ENCODE assay signal across 19 cellular contexts in the genomic region with DNA sequence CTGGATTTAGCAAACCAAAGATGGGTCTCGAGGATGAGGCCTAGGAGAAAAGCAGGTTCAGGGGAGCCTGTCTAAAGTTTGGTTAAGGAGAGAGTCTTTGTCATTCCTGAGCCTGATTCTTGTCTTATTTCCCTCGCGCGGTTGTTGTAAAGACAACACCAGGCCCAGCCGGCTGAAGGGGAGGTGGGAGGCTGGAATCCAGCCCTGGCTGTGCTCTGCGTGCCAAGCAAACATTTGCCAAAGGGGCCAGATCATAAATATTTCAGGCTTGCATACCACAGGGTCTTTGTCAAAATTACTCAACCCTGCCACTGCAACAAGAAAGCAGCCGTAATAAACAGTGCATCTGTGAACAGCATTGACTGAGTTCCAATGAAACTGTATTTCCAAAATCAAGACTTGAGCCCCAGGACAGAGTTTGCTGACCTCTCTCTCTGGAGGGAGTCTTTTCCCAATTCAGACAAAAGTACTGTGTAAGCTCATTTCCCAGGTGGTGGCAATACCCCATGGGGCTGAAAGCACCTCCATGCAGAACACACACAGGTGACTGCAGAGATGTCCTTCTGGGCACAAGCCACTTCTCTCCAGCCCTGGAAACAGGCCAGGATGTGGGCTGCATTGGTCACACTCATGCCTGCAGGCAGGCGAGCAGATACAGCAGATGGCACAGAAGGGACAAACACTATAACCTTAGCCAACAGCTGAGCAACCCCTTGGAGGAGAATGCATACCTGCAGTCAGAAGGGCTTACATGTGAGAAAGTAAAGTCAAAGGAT.
DNase-seq lines count a peak whose midpoint lies in the region; ATAC-seq and TF ChIP-seq lines count a peak whose summit lies in the region.
"Had no signal": no experiment of that assay in that cellular context is flagged by ENCODE, and none has a peak within 500 bp of the region (broad histone marks: within the 10 kb centered on the region; RNA-seq: fewer than 3 reads in every experiment).

No MANE protein-coding gene starts in this region.

- H3K14ac ChIP-seq in mesenchymal stem cell (ENCODE audit: low read length in 2 of 2), result peak overlapping the region in 1 of 2 experiments; percentile 56

- H3K36me3 ChIP-seq in SJSA1, result no peaks in the 10 kb centered on the region
- peaks cover 0 to 1% of the 10 kb centered on the region in 2 experiments for H3K36me3 ChIP-seq in mesenchymal stem cell (ENCODE audit: control insufficient read depth in 1 of 2, insufficient read depth in 2 of 2, low read depth in 1 of 2, low read length in 2 of 2)
- no peaks in the 10 kb centered on the region for H3K36me3 ChIP-seq in left lung
- H3K36me3 ChIP-seq: thoracic aorta had no signal

- H3K4me3 ChIP-seq in SJSA1, result no peak overlapping the region
- H3K4me3 ChIP-seq in mesenchymal stem cell (ENCODE audit: insufficient read depth in 1 of 2, low read depth in 1 of 2, low read length in 2 of 2), result no peak overlapping the region
- H3K4me3 ChIP-seq in left lung, result no peak overlapping the region
- H3K4me3 ChIP-seq: mucosa of descending colon, thoracic aorta had no signal

- H3K9me3 Mint-ChIP-seq in HFFc6, result peaks cover 24% of the 10 kb centered on the region

- DNase-seq in AG20443 (ENCODE audit: low spot score) (peak; percentile 63), H4 (ENCODE audit: low spot score) (peak; percentile 77), SJSA1 (ENCODE audit: low read depth in 1 of 2, low spot score in 2 of 2) (peak; percentile 73 to 78), mesenchymal stem cell (peak; percentile 78), left lung (no peak), GM10266 (ENCODE audit: extremely low spot score) (no peak), HFFc6 (no peak)
- DNase-seq: activated CD4-positive, alpha-beta T cell treated with anti-CD3 and anti-CD28 coated beads, Interleukin-2, amount 10 ng/mL, durations not matched to agents 24 days and 14 days; activated T-cell treated with anti-CD3 and anti-CD28 coated beads for 4 hours; DMS79 treated with DMSO at 0.1 percent for 48 hours; H7; mucosa of descending colon; NCI-H1694 treated with DMSO at 0.1 percent for 48 hours; nucleus accumbens; OCI-M1; stimulated activated CD4-positive, alpha-beta T cell treated with anti-CD3 and anti-CD28 coated beads, Interleukin-4, amount 100 ng/mL, for 4 hours had no signal

- H3K79me1 ChIP-seq in mesenchymal stem cell (replicated peaks; ENCODE audit: low read length, poor library complexity, severe bottlenecking), result peaks cover 4% of the 10 kb centered on the region

- H3K27me3 ChIP-seq in SJSA1 (replicated peaks) (no peaks in the 10 kb centered on the region), mesenchymal stem cell (ENCODE audit: control insufficient read depth in 1 of 2, insufficient read depth in 1 of 2, low read length in 2 of 2) (no peaks in the 10 kb centered on the region), left lung (no peaks in the 10 kb centered on the region)

- WGBS in mesenchymal stem cell, result 44% methylated on average over 8 of the region's 8 CpGs

- no peak overlapping the region for H3K9ac ChIP-seq in mesenchymal stem cell (ENCODE audit: low read length)

- ATAC-seq in left lung (no peak), GM18498 (IDR thresholded peaks at IDR 0.05; ENCODE audit: unreplicated experiment) (no peak)
- ATAC-seq: mucosa of descending colon had no signal

- H2AK5ac ChIP-seq in mesenchymal stem cell (ENCODE audit: low read length, severe bottlenecking), result peak overlapping the region; percentile 64

- no peak for TF ChIP-seq CTCF in left lung (IDR thresholded peaks at IDR 0.05)
- no peak for TF ChIP-seq CTCF in GM10266 (IDR thresholded peaks at IDR 0.05; ENCODE audit: control insufficient read depth, insufficient read depth, low read depth, missing control alignments)
- TF ChIP-seq CTCF in HFFc6 (IDR thresholded peaks at IDR 0.05), result no peak

- no peak overlapping the region for H2BK15ac ChIP-seq in mesenchymal stem cell (ENCODE audit: low read depth, poor library complexity, severe bottlenecking)

- H3K4me2 ChIP-seq in mesenchymal stem cell (ENCODE audit: low read length, poor library complexity, severe bottlenecking), result no peak overlapping the region

- H2BK5ac ChIP-seq in mesenchymal stem cell (ENCODE audit: low read depth, low read length, poor library complexity, severe bottlenecking), result peak overlapping the region; percentile 53

- peak overlapping the region in 1 of 2 experiments; percentile 37 for H3K4ac ChIP-seq in mesenchymal stem cell (ENCODE audit: low read depth in 1 of 2, low read length in 2 of 2)

- no peaks in the 10 kb centered on the region for H3K36me3 Mint-ChIP-seq in HFFc6 (ENCODE audit: low read depth)
- H3K36me3 Mint-ChIP-seq: activated naive CD8-positive, alpha-beta T cell had no signal

- peaks cover 3% of the 10 kb centered on the region; the same call in 1 of the 2 replicates for H3K4me1 Mint-ChIP-seq in HFFc6 (ENCODE audit: low read depth)
- H3K4me1 Mint-ChIP-seq: activated CD4-positive, alpha-beta T cell treated with anti-CD3 and anti-CD28 coated beads, Interleukin-2, amount 10 ng/mL, durations not matched to agents 24 days and 14 days had no signal

- intact Hi-C loops in left lung (cut with DNase I), result no loop called here

- H3K27ac Mint-ChIP-seq in HFFc6, result no peak overlapping the region
- H3K27ac Mint-ChIP-seq: activated CD4-positive, alpha-beta T cell treated with anti-CD3 and anti-CD28 coated beads, Interleukin-2, amount 10 ng/mL, durations not matched to agents 24 days and 14 days; activated naive CD8-positive, alpha-beta T cell had no signal

- H2AFZ ChIP-seq in mesenchymal stem cell (ENCODE audit: low read depth, low read length), result no peak overlapping the region

- H3K27ac ChIP-seq in SJSA1 (peak overlapping the region; percentile 89), mesenchymal stem cell (ENCODE audit: low read length, poor library complexity, severe bottlenecking) (peak overlapping the region; percentile 69), left lung (no peak overlapping the region)
- H3K27ac ChIP-seq: thoracic aorta had no signal

- H3K4me3 Mint-ChIP-seq in HFFc6, result no peak overlapping the region
- H3K4me3 Mint-ChIP-seq: activated CD4-positive, alpha-beta T cell treated with anti-CD3 and anti-CD28 coated beads, Interleukin-2, amount 10 ng/mL, durations not matched to agents 24 days and 14 days; activated naive CD8-positive, alpha-beta T cell had no signal

- H4K8ac ChIP-seq in mesenchymal stem cell (ENCODE audit: low read length), result peak overlapping the region; percentile 7

- peak overlapping the region; percentile 1 for H2BK120ac ChIP-seq in mesenchymal stem cell (ENCODE audit: low read depth, low read length)

- peak overlapping the region; percentile 45 to 75 for H2BK12ac ChIP-seq in mesenchymal stem cell (ENCODE audit: low read length in 2 of 2)

- H3K9me3 ChIP-seq in SJSA1 (replicated peaks) (no peaks in the 10 kb centered on the region), mesenchymal stem cell (ENCODE audit: control insufficient read depth, low read length) (no peaks in the 10 kb centered on the region), left lung (peaks cover 0 to 5% of the 10 kb centered on the region in 2 donors)
- H3K9me3 ChIP-seq: mucosa of descending colon, thoracic aorta had no signal

- peak overlapping the region in 1 of 2 experiments; percentile 83 for H3K18ac ChIP-seq in mesenchymal stem cell (ENCODE audit: low read depth in 1 of 2, low read length in 2 of 2)

- peaks cover 48% of the 10 kb centered on the region for H3K4me1 ChIP-seq in SJSA1 (replicated peaks)
- H3K4me1 ChIP-seq in mesenchymal stem cell (ENCODE audit: control insufficient read depth, insufficient read depth, low read depth, low read length), result peaks cover 8% of the 10 kb centered on the region
- no peaks in the 10 kb centered on the region for H3K4me1 ChIP-seq in left lung

- H3K23ac ChIP-seq in mesenchymal stem cell (ENCODE audit: low read length in 2 of 2), result no peak overlapping the region

- peaks cover 2% of the 10 kb centered on the region for H3K27me3 Mint-ChIP-seq in HFFc6 (ENCODE audit: insufficient read depth)
- H3K27me3 Mint-ChIP-seq: activated CD4-positive, alpha-beta T cell treated with anti-CD3 and anti-CD28 coated beads, Interleukin-2, amount 10 ng/mL, durations not matched to agents 24 days and 14 days; activated naive CD8-positive, alpha-beta T cell had no signal

- H4K91ac ChIP-seq in mesenchymal stem cell (ENCODE audit: low read length), result no peak overlapping the region

Comparison
In these comparisons a context has a peak if more than half of its experiments do, and no peak if none do; other contexts are left out.
1. DNase-seq: peak in AG20443 (single experiment), H4 (single experiment), SJSA1 (2 of 2) and mesenchymal stem cell (single experiment); none in left lung (0 of 2), GM10266 (single experiment) and HFFc6 (single experiment).
2. H3K27ac ChIP-seq: peak in SJSA1 (single experiment) and mesenchymal stem cell (single experiment); none in left lung (0 of 2).